ENCODE assay signal across 26 cellular contexts in the genomic region with DNA sequence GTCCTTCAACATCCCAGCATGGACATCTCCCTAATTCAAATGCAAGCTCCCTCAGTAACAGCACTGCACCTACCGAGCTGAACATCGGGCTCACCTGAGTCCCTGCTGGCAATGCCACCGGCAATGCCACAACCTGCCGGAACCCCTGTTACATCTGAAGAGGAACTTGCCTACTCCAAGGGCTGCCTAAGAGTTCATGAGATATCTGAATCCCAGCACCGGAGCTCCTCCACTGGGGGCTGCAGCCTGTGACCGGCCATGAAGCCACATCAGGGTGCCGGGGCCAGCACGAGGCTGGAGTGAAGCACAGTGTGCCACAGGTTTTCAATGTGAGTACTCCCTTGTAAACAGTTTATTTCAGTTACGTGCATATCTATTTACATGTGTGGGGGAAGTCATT.
DNase-seq lines count a peak whose midpoint lies in the region; ATAC-seq, FAIRE-seq and TF ChIP-seq lines count a peak whose summit lies in the region.
"Had no signal": no experiment of that assay in that cellular context is flagged by ENCODE, and none has a peak within 500 bp of the region (broad histone marks: within the 10 kb centered on the region; RNA-seq: fewer than 3 reads in every experiment).

No MANE protein-coding gene starts in this region.

- peaks cover 33% of the 10 kb centered on the region for H3K4me1 ChIP-seq in HepG2 (ENCODE audit: insufficient read depth, low read length)
- H3K4me1 ChIP-seq in right lobe of liver: no peaks in the 10 kb centered on the region
- H3K4me1 ChIP-seq in endodermal cell (ENCODE audit: control insufficient read depth, insufficient read depth, low read length): no peaks in the 10 kb centered on the region
- H3K4me1 ChIP-seq: ascending aorta, esophagus squamous epithelium, prostate gland, uterus had no signal

- no peak for FAIRE-seq in HepG2 (lab: Jason Lieb, UNC)
- FAIRE-seq: endometrium had no signal

- POLR2A ChIA-PET in HepG2 (lab: Yijun Ruan, JAX): no interaction called here
- POLR2A ChIA-PET in activated CD4-positive, alpha-beta memory T cell treated with anti-CD3 and anti-CD28 coated beads, Interleukin-2, amount 10 ng/mL, durations not matched to agents 7 days and 5 days (lab: Charles Lee): interaction anchor here (1.8 kb wide), 1 partner anchor 13 kb away, joined by 5 read pairs; no protein-coding TSS in a partner anchor

- no TSS peak for BruUV-seq in HepG2 (replicated peaks; lab: Mats Ljungman, UMichigan)

- H3K79me2 ChIP-seq in HepG2 (ENCODE audit: insufficient read depth, low read length): no peaks in the 10 kb centered on the region

- in situ Hi-C loops in HepG2 (cut with HindIII; ENCODE audit: extremely low pct_ligation_motif_present, low pct_unique_long_range_greater_than_20kb): no loop called here

- TF ChIP-seq RAD21 in HepG2 (CRISPR knock-in tag; IDR thresholded peaks at IDR 0.05): no peak

- DNase-seq in HepG2 (ENCODE audit: low spot score) (no peak), right lobe of liver (no peak), endodermal cell (peak; percentile 31), pons (ENCODE audit: low spot score) (no peak)
- DNase-seq in activated CD4-positive, alpha-beta memory T cell treated with anti-CD3 and anti-CD28 coated beads, Interleukin-2, amount 10 ng/mL, durations not matched to agents 7 days and 5 days: no peak
- no peak for DNase-seq in stimulated activated naive B cell treated with anti-CD40 and anti-IgM and Interleukin-4, amounts not matched to agents 10 μg/mL and 1 μg/mL and 100 μg/mL, for 72 hours
- DNase-seq: activated CD4-positive, alpha-beta T cell treated with anti-CD3 and anti-CD28 coated beads, Interleukin-2, amount 10 ng/mL, durations not matched to agents 7 days and 5 days; cortex of kidney; DMS 273 treated with DMSO at 0.1 percent for 48 hours; esophagus squamous epithelium; foreskin melanocyte; GOT3; NCI-H1436 treated with DMSO at 0.1 percent for 48 hours; NCI-H2107; NCI-H446; stimulated activated CD4-positive, alpha-beta T cell treated with anti-CD3 and anti-CD28 coated beads, Interleukin-15, amount 100 ng/mL, for 24 hours; stimulated activated naive CD8-positive, alpha-beta T cell treated with anti-CD3 and anti-CD28 coated beads, Interleukin-15, amount 100 ng/mL, for 72 hours; uterus had no signal

- peak overlapping the region; percentile 44 for H3K27ac Mint-ChIP-seq in activated CD4-positive, alpha-beta memory T cell treated with anti-CD3 and anti-CD28 coated beads, Interleukin-2, amount 10 ng/mL, durations not matched to agents 7 days and 5 days
- no peak overlapping the region for H3K27ac Mint-ChIP-seq in endodermal cell
- peak overlapping the region; percentile 97 for H3K27ac Mint-ChIP-seq in stimulated activated naive B cell treated with anti-CD40 and anti-IgM and Interleukin-4, amounts not matched to agents 10 μg/mL and 1 μg/mL and 100 μg/mL, for 72 hours

- H3K36me3 Mint-ChIP-seq in activated CD4-positive, alpha-beta memory T cell treated with anti-CD3 and anti-CD28 coated beads, Interleukin-2, amount 10 ng/mL, durations not matched to agents 7 days and 5 days (ENCODE audit: low read depth): peaks cover 28% of the 10 kb centered on the region
- peaks cover 26% of the 10 kb centered on the region for H3K36me3 Mint-ChIP-seq in endodermal cell (ENCODE audit: low read depth)
- H3K36me3 Mint-ChIP-seq in stimulated activated naive B cell treated with anti-CD40 and anti-IgM and Interleukin-4, amounts not matched to agents 10 μg/mL and 1 μg/mL and 100 μg/mL, for 72 hours: peaks cover 66 to 71% of the 10 kb centered on the region in 2 donors

- TF ChIP-seq EP300 in HepG2 (IDR thresholded peaks at IDR 0.05; ENCODE audit: low read depth in 2 of 2, low read length in 2 of 2) (no peak), HepG2 (CRISPR knock-in tag; IDR thresholded peaks at IDR 0.05; ENCODE audit: borderline replicate concordance) (no peak)

- peaks cover 15% of the 10 kb centered on the region for H3K9me3 Mint-ChIP-seq in activated CD4-positive, alpha-beta memory T cell treated with anti-CD3 and anti-CD28 coated beads, Interleukin-2, amount 10 ng/mL, durations not matched to agents 7 days and 5 days
- peaks cover 39% of the 10 kb centered on the region for H3K9me3 Mint-ChIP-seq in endodermal cell
- peaks cover 30 to 38% of the 10 kb centered on the region in 2 donors for H3K9me3 Mint-ChIP-seq in stimulated activated naive B cell treated with anti-CD40 and anti-IgM and Interleukin-4, amounts not matched to agents 10 μg/mL and 1 μg/mL and 100 μg/mL, for 72 hours

- no peak overlapping the region for H2AFZ ChIP-seq in HepG2 (ENCODE audit: low read length)

- intact Hi-C loops in HepG2 (cut with micrococcal nuclease; ENCODE audit: unreplicated experiment) (no loop called here), right lobe of liver (cut with DNase I) (no loop called here)

- H3K27ac ChIP-seq in HepG2 (ENCODE audit: extremely low read length, insufficient read depth, low read length) (no peak overlapping the region), right lobe of liver (no peak overlapping the region), endodermal cell (ENCODE audit: low read depth, low read length) (no peak overlapping the region)
- H3K27ac ChIP-seq: ascending aorta, C4-2B, esophagus squamous epithelium, KMS-11, neutrophil, prostate gland, RWPE1, uterus had no signal

- no peak for TF ChIP-seq CTCF in HepG2 (CRISPR knock-in tag; IDR thresholded peaks at IDR 0.05)
- TF ChIP-seq CTCF in right lobe of liver (IDR thresholded peaks at IDR 0.05): no peak
- TF ChIP-seq CTCF in endodermal cell (conservative IDR thresholded peaks at IDR 0.05): no peak

- H3K4me1 Mint-ChIP-seq in activated CD4-positive, alpha-beta memory T cell treated with anti-CD3 and anti-CD28 coated beads, Interleukin-2, amount 10 ng/mL, durations not matched to agents 7 days and 5 days: peaks cover 31% of the 10 kb centered on the region
- peaks cover 3% of the 10 kb centered on the region for H3K4me1 Mint-ChIP-seq in endodermal cell
- peaks cover 30 to 42% of the 10 kb centered on the region in 2 donors for H3K4me1 Mint-ChIP-seq in stimulated activated naive B cell treated with anti-CD40 and anti-IgM and Interleukin-4, amounts not matched to agents 10 μg/mL and 1 μg/mL and 100 μg/mL, for 72 hours

- TF ChIP-seq POLR2A in HepG2 (IDR thresholded peaks at IDR 0.05; ENCODE audit: insufficient read depth in 1 of 2, low read depth in 2 of 2, low read length in 2 of 2): no peak
- no peak for TF ChIP-seq POLR2A in right lobe of liver (IDR thresholded peaks at IDR 0.05)

- H3K36me3 ChIP-seq in HepG2 (replicated peaks in 1 of 2; ENCODE audit: control insufficient read depth in 1 of 2, insufficient read depth in 2 of 2, low read length in 2 of 2) (no peaks in the 10 kb centered on the region), right lobe of liver (no peaks in the 10 kb centered on the region), endodermal cell (ENCODE audit: control insufficient read depth, insufficient read depth, low read length) (no peaks in the 10 kb centered on the region)
- H3K36me3 ChIP-seq: ascending aorta, esophagus squamous epithelium, neutrophil, prostate gland, uterus had no signal

- H3K27me3 ChIP-seq in HepG2 (ENCODE audit: control insufficient read depth in 1 of 2, insufficient read depth in 2 of 2, low read length in 2 of 2): no peaks in the 10 kb centered on the region
- no peaks in the 10 kb centered on the region for H3K27me3 ChIP-seq in right lobe of liver
- H3K27me3 ChIP-seq in endodermal cell (ENCODE audit: control insufficient read depth, insufficient read depth, low read length, poor library complexity, severe bottlenecking): no peaks in the 10 kb centered on the region
- H3K27me3 ChIP-seq: ascending aorta, esophagus squamous epithelium, neutrophil, uterus had no signal

- no peak for ATAC-seq in HepG2
- ATAC-seq in right lobe of liver: no peak
- ATAC-seq in stimulated activated naive B cell treated with anti-CD40 and anti-IgM and Interleukin-4, amounts not matched to agents 10 μg/mL and 1 μg/mL and 100 μg/mL, for 72 hours (replicated peaks): no peak
- ATAC-seq in GM19397 (IDR thresholded peaks at IDR 0.05; ENCODE audit: unreplicated experiment): no peak
- ATAC-seq: stimulated activated naive CD8-positive, alpha-beta T cell treated with anti-CD3 and anti-CD28 coated beads, Interleukin-15, amount 100 ng/mL, for 72 hours had no signal

- H4K20me1 ChIP-seq in HepG2 (ENCODE audit: insufficient read depth, low read length): no peaks in the 10 kb centered on the region

- no peak overlapping the region for H3K4me3 Mint-ChIP-seq in activated CD4-positive, alpha-beta memory T cell treated with anti-CD3 and anti-CD28 coated beads, Interleukin-2, amount 10 ng/mL, durations not matched to agents 7 days and 5 days
- no peak overlapping the region for H3K4me3 Mint-ChIP-seq in endodermal cell
- H3K4me3 Mint-ChIP-seq in stimulated activated naive B cell treated with anti-CD40 and anti-IgM and Interleukin-4, amounts not matched to agents 10 μg/mL and 1 μg/mL and 100 μg/mL, for 72 hours: peak overlapping the region in 1 of 2 donors; percentile 35
- H3K4me3 Mint-ChIP-seq: activated CD4-positive, alpha-beta T cell treated with anti-CD3 and anti-CD28 coated beads, Interleukin-2, amount 10 ng/mL, durations not matched to agents 7 days and 5 days had no signal

- H3K27me3 Mint-ChIP-seq in activated CD4-positive, alpha-beta memory T cell treated with anti-CD3 and anti-CD28 coated beads, Interleukin-2, amount 10 ng/mL, durations not matched to agents 7 days and 5 days: no peaks in the 10 kb centered on the region
- no peaks in the 10 kb centered on the region for H3K27me3 Mint-ChIP-seq in endodermal cell (ENCODE audit: insufficient read depth)
- no peaks in the 10 kb centered on the region for H3K27me3 Mint-ChIP-seq in stimulated activated naive B cell treated with anti-CD40 and anti-IgM and Interleukin-4, amounts not matched to agents 10 μg/mL and 1 μg/mL and 100 μg/mL, for 72 hours
- H3K27me3 Mint-ChIP-seq: activated CD4-positive, alpha-beta T cell treated with anti-CD3 and anti-CD28 coated beads, Interleukin-2, amount 10 ng/mL, durations not matched to agents 7 days and 5 days; stimulated activated naive CD8-positive, alpha-beta T cell treated with anti-CD3 and anti-CD28 coated beads, Interleukin-15, amount 100 ng/mL, for 72 hours had no signal

- H3K9me3 ChIP-seq in HepG2 (ENCODE audit: low read length): peaks cover 10% of the 10 kb centered on the region
- no peaks in the 10 kb centered on the region for H3K9me3 ChIP-seq in right lobe of liver
- peaks cover 12% of the 10 kb centered on the region for H3K9me3 ChIP-seq in endodermal cell (ENCODE audit: control insufficient read depth, low read length)
- H3K9me3 ChIP-seq: neutrophil, prostate gland had no signal

- WGBS in HepG2 (ENCODE audit: low lambda C conversion rate): 85% methylated on average over 9 of the region's 9 CpGs
- 85% methylated on average over 8 of the region's 9 CpGs for WGBS in right lobe of liver (ENCODE audit: insufficient coverage, low coverage, low lambda C conversion rate, missing lambda C conversion rate)
- WGBS in endodermal cell (ENCODE audit: insufficient coverage in 1 of 2, insufficient read length in 1 of 2), 2 experiments: 81 to 85% methylated on average over 6 to 9 of the region's 9 CpGs

- CTCF ChIA-PET in HepG2 (lab: Yijun Ruan, JAX; ENCODE audit: low intra/inter-chr PET ratio, low total read pairs): no interaction called here
- CTCF ChIA-PET in activated CD4-positive, alpha-beta memory T cell treated with anti-CD3 and anti-CD28 coated beads, Interleukin-2, amount 10 ng/mL, durations not matched to agents 7 days and 5 days (lab: Charles Lee): no interaction called here

- no peak overlapping the region for H3K4me3 ChIP-seq in HepG2 (replicated peaks in 1 of 3; ENCODE audit: insufficient read depth in 1 of 3, low read depth in 2 of 3, low read length in 3 of 3)
- H3K4me3 ChIP-seq in right lobe of liver: no peak overlapping the region
- H3K4me3 ChIP-seq in endodermal cell (ENCODE audit: low read length): no peak overlapping the region
- H3K4me3 ChIP-seq: ascending aorta, esophagus squamous epithelium, prostate gland, uterus had no signal

- H3K4me2 ChIP-seq in HepG2 (ENCODE audit: low read depth, low read length): no peak overlapping the region
- H3K4me2 ChIP-seq: KMS-11 had no signal

- H3K9ac ChIP-seq in HepG2 (ENCODE audit: insufficient read depth, low read depth, low read length): no peak overlapping the region
- no peak overlapping the region for H3K9ac ChIP-seq in endodermal cell (ENCODE audit: extremely low read depth, low read length, poor library complexity, severe bottlenecking)
- H3K9ac ChIP-seq: KMS-11 had no signal
